28 cellular contexts compared by ENCODE assay signal in the genomic region with DNA sequence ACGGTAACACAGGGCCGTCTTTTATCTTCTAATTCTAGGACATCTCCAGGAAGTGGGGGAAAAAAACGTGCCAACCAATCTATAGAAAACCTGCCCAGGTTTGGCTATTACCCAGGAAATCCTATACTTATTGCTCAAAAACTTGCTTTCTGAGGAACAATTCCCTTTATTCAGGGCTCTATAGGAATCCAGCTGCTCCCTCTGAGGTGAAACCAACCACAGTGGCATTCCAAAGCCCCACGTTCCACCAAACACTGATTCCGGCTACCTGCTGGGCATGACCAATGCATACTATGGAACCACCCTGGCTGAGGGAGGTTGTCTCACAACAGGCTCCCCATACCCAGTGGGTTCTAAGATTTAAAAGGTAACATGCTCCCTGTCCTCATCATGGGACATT.
"Had no signal": no experiment of that assay in that cellular context is flagged by ENCODE, and none has a peak within 500 bp of the region (broad histone marks: within the 10 kb centered on the region; RNA-seq: fewer than 3 reads in every experiment).

No MANE protein-coding gene starts in this region.

- H3K4me3 Mint-ChIP-seq: activated CD8-positive, alpha-beta T cell treated with anti-CD3 and anti-CD28 coated beads for 36 hours; central memory CD8-positive, alpha-beta T cell; mesothelial cell of epicardium; naive B cell; neural crest cell; stimulated activated naive B cell treated with anti-CD40 and anti-IgM and Interleukin-4, amounts not matched to agents 10 μg/mL and 1 μg/mL and 100 μg/mL, for 72 hours had no signal

- H3K9me3 ChIP-seq: ascending aorta, gastrocnemius medialis, stomach, thyroid gland, upper lobe of right lung had no signal

- H3K9me3 Mint-ChIP-seq: central memory CD8-positive, alpha-beta T cell had no signal

- H3K27me3 ChIP-seq: ascending aorta, dorsolateral prefrontal cortex, gastrocnemius medialis, stomach, thyroid gland, upper lobe of right lung had no signal

- ATAC-seq: activated CD8-positive, alpha-beta T cell treated with anti-CD3 and anti-CD28 coated beads for 36 hours; gastrocnemius medialis; left cardiac atrium; left ventricle myocardium superior; right cardiac atrium; stimulated activated naive B cell treated with anti-CD40 and anti-IgM and Interleukin-4, amounts not matched to agents 10 μg/mL and 1 μg/mL and 100 μg/mL, for 72 hours; upper lobe of right lung had no signal

- H3K27me3 Mint-ChIP-seq: activated CD8-positive, alpha-beta T cell treated with anti-CD3 and anti-CD28 coated beads for 36 hours; activated naive CD8-positive, alpha-beta T cell treated with anti-CD3 and anti-CD28 coated beads, Interleukin-2, amount 10 ng/mL, durations not matched to agents 7 days and 5 days; central memory CD8-positive, alpha-beta T cell; naive B cell; stimulated activated naive B cell treated with anti-CD40 and anti-IgM and Interleukin-4, amounts not matched to agents 10 μg/mL and 1 μg/mL and 100 μg/mL, for 72 hours had no signal

- H3K4me3 ChIP-seq: ascending aorta, coronary artery, dorsolateral prefrontal cortex, gastrocnemius medialis, stomach, thyroid gland, upper lobe of right lung had no signal

- H3K27ac ChIP-seq: ascending aorta, coronary artery, dorsolateral prefrontal cortex, gastrocnemius medialis, parathyroid adenoma, thyroid gland, upper lobe of right lung had no signal

- H3K4me1 ChIP-seq: parathyroid adenoma had no signal

- H3K27ac Mint-ChIP-seq: activated T-helper 2 cell treated with anti-CD3 and anti-CD28 coated beads, Interferon-gamma antibody, Interleukin-2, Interleukin-4, amounts not matched to agents 10 μg/mL and 5 μg/mL and 100 μg/mL, durations not matched to agents 14 hours and 24 hours and 36 hours; mesothelial cell of epicardium; naive B cell; stimulated activated naive B cell treated with anti-CD40 and anti-IgM and Interleukin-4, amounts not matched to agents 10 μg/mL and 1 μg/mL and 100 μg/mL, for 72 hours had no signal

- DNase-seq: activated CD4-positive, alpha-beta T cell treated with anti-CD3 and anti-CD28 coated beads for 1 hour; activated CD4-positive, alpha-beta T cell treated with anti-CD3 and anti-CD28 coated beads, Interleukin-2, amount 50 U/mL, for 1 hour; activated CD8-positive, alpha-beta T cell treated with anti-CD3 and anti-CD28 coated beads for 36 hours; activated naive CD8-positive, alpha-beta T cell treated with anti-CD3 and anti-CD28 coated beads, Interleukin-2, amount 10 ng/mL, durations not matched to agents 7 days and 5 days; activated T-cell treated with anti-CD3 and anti-CD28 coated beads, Interleukin-2, amount 50 U/mL, for 48 hours; dorsolateral prefrontal cortex; effector memory CD4-positive, alpha-beta T cell; gastrocnemius medialis; glutamatergic neuron; left cardiac atrium; left ventricle myocardium superior; naive B cell; nucleus accumbens; right cardiac atrium; stimulated activated CD4-positive, alpha-beta T cell treated with anti-CD3 and anti-CD28 coated beads, Interleukin-15, amount 100 ng/mL, for 24 hours; stimulated activated CD4-positive, alpha-beta T cell treated with anti-CD3 and anti-CD28 coated beads, Interleukin-2, amount 100 ng/mL, for 24 hours; stimulated activated naive B cell treated with anti-CD40 and anti-IgM and Interleukin-4, amounts not matched to agents 10 μg/mL and 1 μg/mL and 100 μg/mL, for 72 hours; stomach; T-helper 2 cell; upper lobe of right lung had no signal

- H3K36me3 ChIP-seq: ascending aorta, gastrocnemius medialis, stomach, thyroid gland, upper lobe of right lung had no signal

- H3K36me3 Mint-ChIP-seq: naive B cell; stimulated activated naive B cell treated with anti-CD40 and anti-IgM and Interleukin-4, amounts not matched to agents 10 μg/mL and 1 μg/mL and 100 μg/mL, for 72 hours had no signal
